ENCODE assay signal across 1 cellular context in the genomic region with DNA sequence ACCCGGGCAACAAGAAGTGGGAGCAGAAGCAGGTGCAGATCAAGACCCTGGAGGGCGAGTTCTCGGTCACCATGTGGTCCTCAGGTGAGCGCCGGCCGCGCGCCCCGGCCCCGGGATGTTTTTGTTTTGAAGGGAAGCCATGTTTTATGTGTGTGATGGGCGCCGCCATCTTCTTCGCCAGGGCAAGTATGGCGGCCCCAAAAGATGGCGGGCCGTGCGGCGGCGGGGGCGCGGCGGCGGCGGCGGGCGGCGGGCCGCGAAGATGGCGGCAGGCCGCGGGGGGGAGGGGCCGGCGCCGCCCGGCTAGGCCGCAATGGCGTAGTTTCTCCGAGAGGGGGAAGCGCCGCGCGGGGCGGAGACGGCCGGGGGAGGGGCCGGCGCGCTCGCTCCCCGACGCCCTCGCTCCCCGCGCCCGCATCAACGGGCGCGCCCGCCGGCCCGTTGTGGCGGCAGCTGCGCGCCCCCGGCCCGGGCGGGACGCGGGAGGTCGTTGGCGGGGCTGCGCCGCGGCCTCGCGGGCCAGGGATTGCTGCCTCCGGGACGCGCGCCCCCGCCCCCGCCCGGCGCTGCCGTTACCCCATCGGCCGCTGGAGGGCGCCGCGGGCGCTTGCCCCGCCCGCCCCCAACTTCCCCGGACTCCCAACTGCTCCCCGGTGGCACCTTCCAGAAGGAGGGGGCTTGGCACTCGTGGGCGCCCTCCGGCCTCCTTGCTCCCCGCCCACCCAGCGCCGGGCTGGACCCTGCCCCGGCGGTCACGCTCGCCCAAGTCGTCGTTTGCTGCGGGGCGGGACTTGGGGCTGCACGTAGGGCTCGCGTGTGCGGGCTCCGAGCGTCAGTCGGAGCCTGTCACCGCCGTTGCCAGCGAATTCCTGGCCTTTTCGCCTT.
TF ChIP-seq lines count a peak whose summit lies in the region.

No MANE protein-coding gene starts in this region.

TF ChIP-seq in HepG2, 621 proteins besides CTCF, POLR2A, EP300 and RAD21 (continued from another document and continues in another):
- TF ChIP-seq, protein P1, sequence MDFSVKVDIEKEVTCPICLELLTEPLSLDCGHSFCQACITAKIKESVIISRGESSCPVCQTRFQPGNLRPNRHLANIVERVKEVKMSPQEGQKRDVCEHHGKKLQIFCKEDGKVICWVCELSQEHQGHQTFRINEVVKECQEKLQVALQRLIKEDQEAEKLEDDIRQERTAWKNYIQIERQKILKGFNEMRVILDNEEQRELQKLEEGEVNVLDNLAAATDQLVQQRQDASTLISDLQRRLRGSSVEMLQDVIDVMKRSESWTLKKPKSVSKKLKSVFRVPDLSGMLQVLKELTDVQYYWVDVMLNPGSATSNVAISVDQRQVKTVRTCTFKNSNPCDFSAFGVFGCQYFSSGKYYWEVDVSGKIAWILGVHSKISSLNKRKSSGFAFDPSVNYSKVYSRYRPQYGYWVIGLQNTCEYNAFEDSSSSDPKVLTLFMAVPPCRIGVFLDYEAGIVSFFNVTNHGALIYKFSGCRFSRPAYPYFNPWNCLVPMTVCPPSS (IDR thresholded peaks at IDR 0.05) = no peak
- TF ChIP-seq EHMT2 (IDR thresholded peaks at IDR 0.05; ENCODE audit: borderline replicate concordance, low read depth, low read length) (no peak), MZF1 (CRISPR knock-in tag; IDR thresholded peaks at IDR 0.05; ENCODE audit: borderline replicate concordance) (no peak), TEAD3 (CRISPR knock-in tag; optimal IDR thresholded peaks at IDR 0.05; ENCODE audit: borderline replicate concordance) (no peak), TCF7 (IDR thresholded peaks at IDR 0.05; ENCODE audit: low read depth) (no peak), ZNF556 (CRISPR knock-in tag; IDR thresholded peaks at IDR 0.05; ENCODE audit: borderline replicate concordance) (peak; percentile 35; the same call in 1 of the 2 replicates), MXI1 (IDR thresholded peaks at IDR 0.05; ENCODE audit: borderline replicate concordance, low read depth, low read length) (peak; percentile 82; the same call in 1 of the 3 replicates), BHLHE40 (IDR thresholded peaks at IDR 0.05; ENCODE audit: low read length) (peak; percentile 44), ZMYM4 (CRISPR knock-in tag; IDR thresholded peaks at IDR 0.05) (peak; percentile 55), YEATS2 (CRISPR knock-in tag; IDR thresholded peaks at IDR 0.05; ENCODE audit: borderline replicate concordance) (peak; percentile 58; the same call in 1 of the 2 replicates), BRCA1 (CRISPR knock-in tag; IDR thresholded peaks at IDR 0.05) (no peak), FOXM1 (CRISPR knock-in tag; IDR thresholded peaks at IDR 0.05) (no peak), ESRRA (CRISPR knock-in tag; IDR thresholded peaks at IDR 0.05; ENCODE audit: low read depth) (no peak), SRF (IDR thresholded peaks at IDR 0.05; ENCODE audit: low read depth, low read length) (no peak), ZNF891 (CRISPR knock-in tag; IDR thresholded peaks at IDR 0.05) (no peak), KLF11 (CRISPR knock-in tag; IDR thresholded peaks at IDR 0.05) (no peak), TMF1 (CRISPR knock-in tag; IDR thresholded peaks at IDR 0.05; ENCODE audit: low read depth) (no peak), RBFOX2 (IDR thresholded peaks at IDR 0.05; ENCODE audit: low read depth, low read length) (peak; percentile 56), TAF15 (IDR thresholded peaks at IDR 0.05; ENCODE audit: low read depth, low read length, poor library complexity, severe bottlenecking) (no peak), HNRNPLL (IDR thresholded peaks at IDR 0.05; ENCODE audit: low read depth, low read length, poor library complexity, severe bottlenecking) (peak; percentile 58), CCAR2 (optimal IDR thresholded peaks at IDR 0.05; ENCODE audit: low read depth, low read length) (no peak), U2AF2 (IDR thresholded peaks at IDR 0.05; ENCODE audit: low read depth, low read length) (no peak), ZSCAN9 (CRISPR knock-in tag; IDR thresholded peaks at IDR 0.05; ENCODE audit: borderline replicate concordance) (no peak), ZNF256 (CRISPR knock-in tag; conservative IDR thresholded peaks at IDR 0.05) (no peak), CHD2 (IDR thresholded peaks at IDR 0.05; ENCODE audit: low read depth, low read length) (no peak), SP2 (CRISPR knock-in tag; IDR thresholded peaks at IDR 0.05) (peak; percentile 9; the same call in 1 of the 2 replicates), PHF8 (CRISPR knock-in tag; IDR thresholded peaks at IDR 0.05) (peak; percentile 37; the same call in 1 of the 2 replicates), ZNF510 (CRISPR knock-in tag; IDR thresholded peaks at IDR 0.05; ENCODE audit: low read depth) (no peak), TGIF2 (CRISPR knock-in tag; IDR thresholded peaks at IDR 0.05) (peak; percentile 85), MAZ (IDR thresholded peaks at IDR 0.05; ENCODE audit: borderline replicate concordance, low read depth, low read length) (peak; percentile 88), MAZ (CRISPR knock-in tag; IDR thresholded peaks at IDR 0.05; ENCODE audit: low read depth) (peak; percentile 88), ZNF264 (CRISPR knock-in tag; IDR thresholded peaks at IDR 0.05) (no peak), FOSL1 (CRISPR knock-in tag; IDR thresholded peaks at IDR 0.05; ENCODE audit: borderline replicate concordance) (no peak), HNRNPL (IDR thresholded peaks at IDR 0.05; ENCODE audit: low read depth, low read length) (0 out of 2 replicates have a peak, but pooled peaks have one; percentile 61), SPEN (CRISPR knock-in tag; IDR thresholded peaks at IDR 0.05; ENCODE audit: low read depth) (peak; percentile 54; the same call in 1 of the 2 replicates), RBAK (CRISPR knock-in tag; IDR thresholded peaks at IDR 0.05) (no peak), ISX (CRISPR knock-in tag; conservative IDR thresholded peaks at IDR 0.05) (no peak), KAT8 (CRISPR knock-in tag; IDR thresholded peaks at IDR 0.05) (peak; percentile 63), KDM1A (CRISPR knock-in tag; IDR thresholded peaks at IDR 0.05) (no peak), PHF21A (CRISPR knock-in tag; IDR thresholded peaks at IDR 0.05) (no peak), ZNF30 (CRISPR knock-in tag; IDR thresholded peaks at IDR 0.05) (no peak), HIVEP1 (CRISPR knock-in tag; IDR thresholded peaks at IDR 0.05) (no peak), XBP1 (CRISPR knock-in tag; IDR thresholded peaks at IDR 0.05) (no peak)
- TF ChIP-seq, protein P2, sequence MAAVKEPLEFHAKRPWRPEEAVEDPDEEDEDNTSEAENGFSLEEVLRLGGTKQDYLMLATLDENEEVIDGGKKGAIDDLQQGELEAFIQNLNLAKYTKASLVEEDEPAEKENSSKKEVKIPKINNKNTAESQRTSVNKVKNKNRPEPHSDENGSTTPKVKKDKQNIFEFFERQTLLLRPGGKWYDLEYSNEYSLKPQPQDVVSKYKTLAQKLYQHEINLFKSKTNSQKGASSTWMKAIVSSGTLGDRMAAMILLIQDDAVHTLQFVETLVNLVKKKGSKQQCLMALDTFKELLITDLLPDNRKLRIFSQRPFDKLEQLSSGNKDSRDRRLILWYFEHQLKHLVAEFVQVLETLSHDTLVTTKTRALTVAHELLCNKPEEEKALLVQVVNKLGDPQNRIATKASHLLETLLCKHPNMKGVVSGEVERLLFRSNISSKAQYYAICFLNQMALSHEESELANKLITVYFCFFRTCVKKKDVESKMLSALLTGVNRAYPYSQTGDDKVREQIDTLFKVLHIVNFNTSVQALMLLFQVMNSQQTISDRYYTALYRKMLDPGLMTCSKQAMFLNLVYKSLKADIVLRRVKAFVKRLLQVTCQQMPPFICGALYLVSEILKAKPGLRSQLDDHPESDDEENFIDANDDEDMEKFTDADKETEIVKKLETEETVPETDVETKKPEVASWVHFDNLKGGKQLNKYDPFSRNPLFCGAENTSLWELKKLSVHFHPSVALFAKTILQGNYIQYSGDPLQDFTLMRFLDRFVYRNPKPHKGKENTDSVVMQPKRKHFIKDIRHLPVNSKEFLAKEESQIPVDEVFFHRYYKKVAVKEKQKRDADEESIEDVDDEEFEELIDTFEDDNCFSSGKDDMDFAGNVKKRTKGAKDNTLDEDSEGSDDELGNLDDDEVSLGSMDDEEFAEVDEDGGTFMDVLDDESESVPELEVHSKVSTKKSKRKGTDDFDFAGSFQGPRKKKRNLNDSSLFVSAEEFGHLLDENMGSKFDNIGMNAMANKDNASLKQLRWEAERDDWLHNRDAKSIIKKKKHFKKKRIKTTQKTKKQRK (IDR thresholded peaks at IDR 0.05; ENCODE audit: low read length) = no peak
- TF ChIP-seq, protein P3, sequence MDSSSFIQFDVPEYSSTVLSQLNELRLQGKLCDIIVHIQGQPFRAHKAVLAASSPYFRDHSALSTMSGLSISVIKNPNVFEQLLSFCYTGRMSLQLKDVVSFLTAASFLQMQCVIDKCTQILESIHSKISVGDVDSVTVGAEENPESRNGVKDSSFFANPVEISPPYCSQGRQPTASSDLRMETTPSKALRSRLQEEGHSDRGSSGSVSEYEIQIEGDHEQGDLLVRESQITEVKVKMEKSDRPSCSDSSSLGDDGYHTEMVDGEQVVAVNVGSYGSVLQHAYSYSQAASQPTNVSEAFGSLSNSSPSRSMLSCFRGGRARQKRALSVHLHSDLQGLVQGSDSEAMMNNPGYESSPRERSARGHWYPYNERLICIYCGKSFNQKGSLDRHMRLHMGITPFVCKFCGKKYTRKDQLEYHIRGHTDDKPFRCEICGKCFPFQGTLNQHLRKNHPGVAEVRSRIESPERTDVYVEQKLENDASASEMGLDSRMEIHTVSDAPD (CRISPR knock-in tag; IDR thresholded peaks at IDR 0.05) = no peak
- TF ChIP-seq, protein P4, sequence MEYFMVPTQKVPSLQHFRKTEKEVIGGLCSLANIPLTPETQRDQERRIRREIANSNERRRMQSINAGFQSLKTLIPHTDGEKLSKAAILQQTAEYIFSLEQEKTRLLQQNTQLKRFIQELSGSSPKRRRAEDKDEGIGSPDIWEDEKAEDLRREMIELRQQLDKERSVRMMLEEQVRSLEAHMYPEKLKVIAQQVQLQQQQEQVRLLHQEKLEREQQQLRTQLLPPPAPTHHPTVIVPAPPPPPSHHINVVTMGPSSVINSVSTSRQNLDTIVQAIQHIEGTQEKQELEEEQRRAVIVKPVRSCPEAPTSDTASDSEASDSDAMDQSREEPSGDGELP (IDR thresholded peaks at IDR 0.05; ENCODE audit: borderline replicate concordance, low read depth) = no peak
- TF ChIP-seq, protein P5, sequence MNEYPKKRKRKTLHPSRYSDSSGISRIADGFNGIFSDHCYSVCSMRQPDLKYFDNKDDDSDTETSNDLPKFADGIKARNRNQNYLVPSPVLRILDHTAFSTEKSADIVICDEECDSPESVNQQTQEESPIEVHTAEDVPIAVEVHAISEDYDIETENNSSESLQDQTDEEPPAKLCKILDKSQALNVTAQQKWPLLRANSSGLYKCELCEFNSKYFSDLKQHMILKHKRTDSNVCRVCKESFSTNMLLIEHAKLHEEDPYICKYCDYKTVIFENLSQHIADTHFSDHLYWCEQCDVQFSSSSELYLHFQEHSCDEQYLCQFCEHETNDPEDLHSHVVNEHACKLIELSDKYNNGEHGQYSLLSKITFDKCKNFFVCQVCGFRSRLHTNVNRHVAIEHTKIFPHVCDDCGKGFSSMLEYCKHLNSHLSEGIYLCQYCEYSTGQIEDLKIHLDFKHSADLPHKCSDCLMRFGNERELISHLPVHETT (CRISPR knock-in tag; conservative IDR thresholded peaks at IDR 0.05) = peak; percentile 90
- TF ChIP-seq, protein P6, sequence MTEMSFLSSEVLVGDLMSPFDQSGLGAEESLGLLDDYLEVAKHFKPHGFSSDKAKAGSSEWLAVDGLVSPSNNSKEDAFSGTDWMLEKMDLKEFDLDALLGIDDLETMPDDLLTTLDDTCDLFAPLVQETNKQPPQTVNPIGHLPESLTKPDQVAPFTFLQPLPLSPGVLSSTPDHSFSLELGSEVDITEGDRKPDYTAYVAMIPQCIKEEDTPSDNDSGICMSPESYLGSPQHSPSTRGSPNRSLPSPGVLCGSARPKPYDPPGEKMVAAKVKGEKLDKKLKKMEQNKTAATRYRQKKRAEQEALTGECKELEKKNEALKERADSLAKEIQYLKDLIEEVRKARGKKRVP (CRISPR knock-in tag; IDR thresholded peaks at IDR 0.05) = peak in 1 of 2 experiments; percentile 47; a peak in 1 of 4 replicates
- TF ChIP-seq, protein P7, sequence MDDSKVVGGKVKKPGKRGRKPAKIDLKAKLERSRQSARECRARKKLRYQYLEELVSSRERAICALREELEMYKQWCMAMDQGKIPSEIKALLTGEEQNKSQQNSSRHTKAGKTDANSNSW (CRISPR knock-in tag; IDR thresholded peaks at IDR 0.05; ENCODE audit: borderline replicate concordance) = no peak
- TF ChIP-seq, protein P8, sequence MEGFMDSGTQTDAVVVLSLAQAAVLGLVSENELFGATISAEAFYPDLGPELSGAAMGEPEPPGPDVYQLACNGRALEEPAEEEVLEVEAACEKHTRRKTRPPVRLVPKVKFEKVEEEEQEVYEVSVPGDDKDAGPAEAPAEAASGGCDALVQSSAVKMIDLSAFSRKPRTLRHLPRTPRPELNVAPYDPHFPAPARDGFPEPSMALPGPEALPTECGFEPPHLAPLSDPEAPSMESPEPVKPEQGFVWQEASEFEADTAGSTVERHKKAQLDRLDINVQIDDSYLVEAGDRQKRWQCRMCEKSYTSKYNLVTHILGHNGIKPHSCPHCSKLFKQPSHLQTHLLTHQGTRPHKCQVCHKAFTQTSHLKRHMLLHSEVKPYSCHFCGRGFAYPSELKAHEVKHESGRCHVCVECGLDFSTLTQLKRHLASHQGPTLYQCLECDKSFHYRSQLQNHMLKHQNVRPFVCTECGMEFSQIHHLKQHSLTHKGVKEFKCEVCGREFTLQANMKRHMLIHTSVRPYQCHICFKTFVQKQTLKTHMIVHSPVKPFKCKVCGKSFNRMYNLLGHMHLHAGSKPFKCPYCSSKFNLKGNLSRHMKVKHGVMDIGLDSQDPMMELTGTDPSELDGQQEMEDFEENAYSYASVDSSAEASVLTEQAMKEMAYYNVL (CRISPR knock-in tag; IDR thresholded peaks at IDR 0.05; ENCODE audit: borderline replicate concordance) = no peak
